In the genomic region with DNA sequence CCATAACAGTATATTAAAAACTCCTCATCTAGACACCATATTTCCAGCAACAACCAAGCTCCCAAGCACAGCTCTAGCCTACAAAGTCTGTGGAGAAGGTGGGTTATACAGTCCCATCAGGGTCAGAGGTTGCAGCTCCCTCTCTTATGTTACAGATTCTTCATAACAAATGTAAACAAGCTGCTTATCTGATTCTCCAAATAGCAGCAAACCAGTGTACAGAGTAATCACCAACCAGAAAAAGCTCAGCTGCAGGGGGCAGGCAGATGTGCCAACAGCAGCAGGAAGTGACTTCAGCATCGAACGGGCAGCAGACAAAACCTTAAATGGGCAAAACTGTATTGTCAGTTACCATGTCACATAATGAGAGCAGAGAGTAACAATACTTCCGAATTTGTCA, we compare ENCODE assay signal across 8 cellular contexts. TPM values are rescaled to one million over a fixed set of nuclear protein-coding genes. Genes with fewer than 3 reads are reported as not detected.
DNase-seq lines count a peak whose midpoint lies in the region; ATAC-seq and TF ChIP-seq lines count a peak whose summit lies in the region.

No MANE protein-coding gene starts in this region.

- 75% methylated on average over 3 of the region's 3 CpGs for WGBS in suprapubic skin

- H3K27me3 ChIP-seq in suprapubic skin: no peaks in the 10 kb centered on the region

- H3K27ac ChIP-seq in suprapubic skin: no peak overlapping the region

- DNase-seq in T-helper 9 cell: peak; percentile 29
- DNase-seq in fibroblast of gingiva (ENCODE audit: low read depth): peak; percentile 12
- DNase-seq in SKM-1 treated with dmso at 0.1 percent for 144 hours (lab: John Stamatoyannopoulos, UW; ENCODE audit: unreplicated experiment): no peak
- no peak for DNase-seq in NCI-H524 treated with DMSO at 0.1 percent for 48 hours (lab: John Stamatoyannopoulos, UW)
- DNase-seq in 8988T: no peak
- no peak for DNase-seq in suprapubic skin (ENCODE audit: low spot score in 2 of 2)

- no peak for TF ChIP-seq CTCF in suprapubic skin (IDR thresholded peaks at IDR 0.05)

- no peak overlapping the region for H3K4me3 ChIP-seq in suprapubic skin

- H3K36me3 ChIP-seq in suprapubic skin: no peaks in the 10 kb centered on the region

- ATAC-seq in GM18873 (IDR thresholded peaks at IDR 0.05; ENCODE audit: low FRiP score, unreplicated experiment) (peak; percentile 77), HG03354 (IDR thresholded peaks at IDR 0.05; ENCODE audit: poor library complexity, severe bottlenecking, unreplicated experiment) (peak; percentile 88)

- no peak for TF ChIP-seq POLR2A in suprapubic skin (IDR thresholded peaks at IDR 0.05)

- TF ChIP-seq EP300 in suprapubic skin (IDR thresholded peaks at IDR 0.05): no peak

- H3K4me1 ChIP-seq in suprapubic skin: no peaks in the 10 kb centered on the region

- no peaks in the 10 kb centered on the region for H3K9me3 ChIP-seq in suprapubic skin

RNA-seq across cellular contexts. Expression of gene NABP1, which starts 52.9 kb away (rescaled TPM):
- 10 to 100 TPM in 3 of 4 donors, 1 to 10 TPM in 1; 6.3 to 33.6 (median 16.1) TPM for total RNA-seq in suprapubic skin

Comparison
In these comparisons a context has a peak if more than half of its experiments do, and no peak if none do; other contexts are left out.
1. DNase-seq: peak in T-helper 9 cell (single experiment) and fibroblast of gingiva (single experiment); none in SKM-1 treated with dmso at 0.1 percent for 144 hours (single experiment), NCI-H524 treated with DMSO at 0.1 percent for 48 hours (single experiment), 8988T (single experiment) and suprapubic skin (0 of 2).